Comparison of ENCODE assay signal across 8 cellular contexts in genomic region chr14:105481886-105482454, GRCh38. TPM values are rescaled to one million over a fixed set of nuclear protein-coding genes. Genes with fewer than 3 reads are reported as not detected.
DNase-seq lines count a peak whose midpoint lies in the region; ATAC-seq and TF ChIP-seq lines count a peak whose summit lies in the region.

No MANE protein-coding gene starts in this region.

- H3K4me3 ChIP-seq in BLaER1 (peak overlapping the region; percentile 63), OCI-LY3 (ENCODE audit: low read length) (peak overlapping the region; percentile 75), epithelial cell of proximal tubule (ENCODE audit: low read depth, low read length) (peak overlapping the region; percentile 45), mucosa of stomach (ENCODE audit: low read length) (no peak overlapping the region)

- TF ChIP-seq CTCF in OCI-LY3 (IDR thresholded peaks at IDR 0.05; ENCODE audit: low read depth, low read length) (peak; percentile 18), epithelial cell of proximal tubule (conservative IDR thresholded peaks at IDR 0.05; ENCODE audit: low read depth, low read length) (peak; percentile 11)

- peak; percentile 52 for ATAC-seq in GM19463 (IDR thresholded peaks at IDR 0.05; ENCODE audit: unreplicated experiment)

- H2AFZ ChIP-seq in OCI-LY3 (ENCODE audit: low read depth, low read length), result no peak overlapping the region

- H3K4me1 ChIP-seq in BLaER1, result peaks cover 86% of the 10 kb centered on the region
- peaks cover 26% of the 10 kb centered on the region for H3K4me1 ChIP-seq in OCI-LY3 (ENCODE audit: low read length)
- peaks cover 73% of the 10 kb centered on the region for H3K4me1 ChIP-seq in mucosa of stomach (ENCODE audit: control insufficient read depth, insufficient read depth, low read length)

- H3K9me3 ChIP-seq in BLaER1, result no peaks in the 10 kb centered on the region
- H3K9me3 ChIP-seq in OCI-LY3 (ENCODE audit: insufficient read depth, low read length), result no peaks in the 10 kb centered on the region
- no peaks in the 10 kb centered on the region for H3K9me3 ChIP-seq in mucosa of stomach (ENCODE audit: control insufficient read depth, low read length)

- H3K79me2 ChIP-seq in OCI-LY3 (ENCODE audit: low read length), result no peaks in the 10 kb centered on the region

- H4K20me1 ChIP-seq in BLaER1 (peaks cover 48% of the 10 kb centered on the region), OCI-LY3 (ENCODE audit: insufficient read depth, low read length) (no peaks in the 10 kb centered on the region)

- H3K4me2 ChIP-seq in BLaER1 (peak overlapping the region; percentile 99), OCI-LY3 (ENCODE audit: low read length) (peak overlapping the region; percentile 93)

- H3K36me3 ChIP-seq in BLaER1 (no peaks in the 10 kb centered on the region), OCI-LY3 (replicated peaks; ENCODE audit: low read depth, low read length) (no peaks in the 10 kb centered on the region), mucosa of stomach (ENCODE audit: control insufficient read depth, insufficient read depth, low read length) (no peaks in the 10 kb centered on the region)

- peaks cover 59% of the 10 kb centered on the region for H3K27me3 ChIP-seq in BLaER1
- peaks cover 25% of the 10 kb centered on the region for H3K27me3 ChIP-seq in OCI-LY3 (ENCODE audit: low read depth, low read length)
- no peaks in the 10 kb centered on the region for H3K27me3 ChIP-seq in mucosa of stomach (ENCODE audit: control insufficient read depth, insufficient read depth, low read length)

- peak overlapping the region; percentile 80 for H3K27ac ChIP-seq in BLaER1
- no peak overlapping the region for H3K27ac ChIP-seq in OCI-LY3 (ENCODE audit: low read length)

- DNase-seq in HuH-7.5 (ENCODE audit: low spot score) (peak; percentile 98), epithelial cell of proximal tubule (ENCODE audit: low read depth) (peak; percentile 85)
- peak; percentile 92 for DNase-seq in activated T-cell treated with anti-CD3 and anti-CD28 coated beads, Interleukin-2, amount 50 U/mL, for 1 hour
- DNase-seq in stimulated activated CD8-positive, alpha-beta memory T cell treated with anti-CD3 and anti-CD28 coated beads, Interleukin-4, amount 100 ng/mL, for 4 hours (ENCODE audit: low read depth in 2 of 2, low spot score in 1 of 2), result peak; percentile 79 to 83

- H3K9ac ChIP-seq in BLaER1 (peak overlapping the region; percentile 61), OCI-LY3 (ENCODE audit: low read length) (peak overlapping the region; percentile 26; the same call in 1 of the 2 replicates), mucosa of stomach (ENCODE audit: low read length) (peak overlapping the region; percentile 81)

RNA-seq across cellular contexts. Expression of gene CRIP1, which starts 4.7 kb away (rescaled TPM):
- total RNA-seq in epithelial cell of proximal tubule, result 7.0 and 8.3 TPM in 2 replicates

RNA-seq across cellular contexts. Expression of gene CRIP2, which starts 7.3 kb away (rescaled TPM):
- total RNA-seq in epithelial cell of proximal tubule, result 101 and 121 TPM in 2 replicates

RNA-seq across cellular contexts. Expression of gene TEDC1, which starts 9.1 kb away (rescaled TPM):
- 30.5 and 48.3 TPM in 2 replicates for total RNA-seq in epithelial cell of proximal tubule

RNA-seq across cellular contexts. Expression of gene TMEM121, which starts 44.4 kb away (rescaled TPM):
- total RNA-seq in epithelial cell of proximal tubule, result 3.5 and 5.6 TPM in 2 replicates

Comparison
In these comparisons a context has a peak if more than half of its experiments do, and no peak if none do; other contexts are left out.
1. H3K9ac ChIP-seq: peak in every context shown above with its lines; median percentile 81 in mucosa of stomach; 61 in BLaER1; 26 in OCI-LY3.